ENCODE assay signal across 3 cellular contexts in the genomic region with DNA sequence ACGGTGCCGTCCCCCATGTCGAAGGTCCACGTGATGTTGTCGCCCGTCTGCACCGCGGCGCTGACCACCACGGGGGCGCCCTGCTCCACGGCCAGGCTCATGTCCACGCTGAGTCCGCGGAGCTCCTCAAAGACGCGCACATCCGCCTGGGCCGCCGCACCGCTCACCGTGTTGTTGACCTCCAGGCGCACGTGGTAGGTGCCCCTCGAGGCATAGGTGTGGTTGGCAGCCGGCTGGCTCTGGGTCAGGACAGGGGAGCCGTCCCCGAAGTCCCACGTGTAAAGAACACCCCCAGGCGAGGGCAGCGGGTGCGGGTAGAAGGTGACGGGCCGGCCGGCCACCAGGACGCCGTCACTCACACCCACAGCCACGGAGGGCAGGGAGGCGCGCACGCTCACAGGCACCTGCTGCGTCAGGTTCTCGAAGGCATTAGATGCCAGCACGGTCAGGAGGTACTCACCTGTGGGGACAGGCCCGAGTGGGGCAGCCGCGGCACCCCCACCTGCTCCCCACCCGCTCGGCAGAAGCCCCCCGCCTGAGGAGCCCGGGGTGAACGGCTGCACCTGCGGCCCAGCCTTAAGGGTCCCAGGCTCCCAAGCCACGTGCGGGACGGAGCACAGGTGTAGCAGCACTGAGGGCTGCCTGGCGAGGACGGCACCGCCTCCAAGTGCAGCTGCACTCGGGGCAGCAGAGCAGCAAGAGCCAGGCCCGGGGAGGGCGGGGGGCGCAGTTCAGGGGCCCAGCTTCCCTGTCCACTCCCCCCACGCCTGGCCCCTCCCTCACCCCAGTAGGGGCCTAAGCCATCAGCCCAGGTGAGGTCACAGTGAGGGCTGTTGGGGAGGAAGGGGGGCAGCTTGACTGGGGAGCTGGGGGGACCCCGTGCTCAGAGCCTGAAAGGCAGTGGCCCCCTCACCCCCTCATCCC. TPM values are rescaled to one million over a fixed set of nuclear protein-coding genes. Genes with fewer than 3 reads are reported as not detected.
"Had no signal": no experiment of that assay in that cellular context is flagged by ENCODE, and none has a peak within 500 bp of the region (broad histone marks: within the 10 kb centered on the region; RNA-seq: fewer than 3 reads in every experiment).

No MANE protein-coding gene starts in this region.

RNA-seq across cellular contexts. Expression of gene RAB26, which starts 36.8 kb away (rescaled TPM):
- total RNA-seq: mesenteric fat pad, skeletal muscle tissue, smooth muscle cell had no signal
